Comparison of ENCODE assay signal across 1 cellular context in genomic region chr15:77013786-77014136, GRCh38.
TF ChIP-seq lines count a peak whose summit lies in the region.

No MANE protein-coding gene starts in this region.

TF ChIP-seq in GM12878, 131 proteins besides CTCF, POLR2A, EP300 and RAD21 (continued from another document):
- TF ChIP-seq CEBPZ (IDR thresholded peaks at IDR 0.05; ENCODE audit: low read depth, low read length) (no peak), FOXK2 (IDR thresholded peaks at IDR 0.05) (no peak), CHD1 (IDR thresholded peaks at IDR 0.05; ENCODE audit: low read depth, low read length) (no peak), JUNB (IDR thresholded peaks at IDR 0.05) (peak; percentile 70), EED (IDR thresholded peaks at IDR 0.05; ENCODE audit: low read depth) (peak; percentile 14; the same call in 1 of the 2 replicates), JUND (IDR thresholded peaks at IDR 0.05; ENCODE audit: low read depth, low read length) (peak; percentile 85; the same call in 1 of the 2 replicates), ATF7 (IDR thresholded peaks at IDR 0.05; ENCODE audit: low read depth) (peak; percentile 42), MEF2A (IDR thresholded peaks at IDR 0.05; ENCODE audit: insufficient read depth, low read depth, low read length) (no peak), CREM (IDR thresholded peaks at IDR 0.05; ENCODE audit: low read depth) (peak; percentile 29; the same call in 1 of the 2 replicates), BCL11A (IDR thresholded peaks at IDR 0.05; ENCODE audit: low read depth, low read length) (peak; percentile 51; the same call in 1 of the 2 replicates), RUNX3 (IDR thresholded peaks at IDR 0.05; ENCODE audit: low read length) (0 out of 2 replicates have a peak, but pooled peaks have one; percentile 14)
TF ChIP-seq in GM12878: peak in this region for 8.
